In the genomic region with DNA sequence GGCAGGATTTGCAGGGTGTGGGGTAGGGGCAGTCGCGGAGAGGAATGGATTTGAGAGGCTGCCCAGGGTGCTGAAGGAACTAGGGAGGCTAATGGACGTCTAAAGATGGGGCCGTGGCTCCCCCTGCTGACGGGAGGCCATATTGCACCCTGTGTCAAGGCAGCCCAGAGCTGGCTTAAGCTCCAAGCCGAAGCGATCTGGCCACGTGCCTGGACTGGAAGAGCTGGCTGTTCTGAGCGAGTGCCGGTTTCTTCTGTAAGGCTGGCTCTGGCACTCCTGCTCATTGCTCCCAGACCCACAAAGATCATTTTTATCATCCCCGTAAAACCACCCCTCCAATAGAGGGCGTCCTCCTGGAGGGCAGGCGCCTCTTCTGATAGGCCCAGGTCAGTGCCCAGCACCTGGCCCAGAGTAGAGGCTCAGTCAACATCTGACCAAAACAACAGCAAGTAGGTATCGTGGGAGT, we compare ENCODE assay signal across 1 cellular context.
TF ChIP-seq lines count a peak whose summit lies in the region.

No MANE protein-coding gene starts in this region.

TF ChIP-seq in SK-N-SH, 30 proteins besides CTCF, POLR2A, EP300 and RAD21 (continued from another document):
- TF ChIP-seq, protein P1, sequence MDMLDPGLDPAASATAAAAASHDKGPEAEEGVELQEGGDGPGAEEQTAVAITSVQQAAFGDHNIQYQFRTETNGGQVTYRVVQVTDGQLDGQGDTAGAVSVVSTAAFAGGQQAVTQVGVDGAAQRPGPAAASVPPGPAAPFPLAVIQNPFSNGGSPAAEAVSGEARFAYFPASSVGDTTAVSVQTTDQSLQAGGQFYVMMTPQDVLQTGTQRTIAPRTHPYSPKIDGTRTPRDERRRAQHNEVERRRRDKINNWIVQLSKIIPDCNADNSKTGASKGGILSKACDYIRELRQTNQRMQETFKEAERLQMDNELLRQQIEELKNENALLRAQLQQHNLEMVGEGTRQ (IDR thresholded peaks at IDR 0.05; ENCODE audit: borderline replicate concordance, low read depth, low read length), result 0 out of 2 replicates have a peak, but pooled peaks have one; percentile 17
- TF ChIP-seq MXI1 (IDR thresholded peaks at IDR 0.05; ENCODE audit: low read depth, low read length), result peak; percentile 67; the same call in 1 of the 2 replicates
- no peak for TF ChIP-seq FOXM1 (IDR thresholded peaks at IDR 0.05; ENCODE audit: low read depth)
- TF ChIP-seq, protein P2, sequence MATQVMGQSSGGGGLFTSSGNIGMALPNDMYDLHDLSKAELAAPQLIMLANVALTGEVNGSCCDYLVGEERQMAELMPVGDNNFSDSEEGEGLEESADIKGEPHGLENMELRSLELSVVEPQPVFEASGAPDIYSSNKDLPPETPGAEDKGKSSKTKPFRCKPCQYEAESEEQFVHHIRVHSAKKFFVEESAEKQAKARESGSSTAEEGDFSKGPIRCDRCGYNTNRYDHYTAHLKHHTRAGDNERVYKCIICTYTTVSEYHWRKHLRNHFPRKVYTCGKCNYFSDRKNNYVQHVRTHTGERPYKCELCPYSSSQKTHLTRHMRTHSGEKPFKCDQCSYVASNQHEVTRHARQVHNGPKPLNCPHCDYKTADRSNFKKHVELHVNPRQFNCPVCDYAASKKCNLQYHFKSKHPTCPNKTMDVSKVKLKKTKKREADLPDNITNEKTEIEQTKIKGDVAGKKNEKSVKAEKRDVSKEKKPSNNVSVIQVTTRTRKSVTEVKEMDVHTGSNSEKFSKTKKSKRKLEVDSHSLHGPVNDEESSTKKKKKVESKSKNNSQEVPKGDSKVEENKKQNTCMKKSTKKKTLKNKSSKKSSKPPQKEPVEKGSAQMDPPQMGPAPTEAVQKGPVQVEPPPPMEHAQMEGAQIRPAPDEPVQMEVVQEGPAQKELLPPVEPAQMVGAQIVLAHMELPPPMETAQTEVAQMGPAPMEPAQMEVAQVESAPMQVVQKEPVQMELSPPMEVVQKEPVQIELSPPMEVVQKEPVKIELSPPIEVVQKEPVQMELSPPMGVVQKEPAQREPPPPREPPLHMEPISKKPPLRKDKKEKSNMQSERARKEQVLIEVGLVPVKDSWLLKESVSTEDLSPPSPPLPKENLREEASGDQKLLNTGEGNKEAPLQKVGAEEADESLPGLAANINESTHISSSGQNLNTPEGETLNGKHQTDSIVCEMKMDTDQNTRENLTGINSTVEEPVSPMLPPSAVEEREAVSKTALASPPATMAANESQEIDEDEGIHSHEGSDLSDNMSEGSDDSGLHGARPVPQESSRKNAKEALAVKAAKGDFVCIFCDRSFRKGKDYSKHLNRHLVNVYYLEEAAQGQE (IDR thresholded peaks at IDR 0.05; ENCODE audit: low read depth, low read length), result peak; percentile 69; the same call in 1 of the 2 replicates
- TF ChIP-seq, protein P3, sequence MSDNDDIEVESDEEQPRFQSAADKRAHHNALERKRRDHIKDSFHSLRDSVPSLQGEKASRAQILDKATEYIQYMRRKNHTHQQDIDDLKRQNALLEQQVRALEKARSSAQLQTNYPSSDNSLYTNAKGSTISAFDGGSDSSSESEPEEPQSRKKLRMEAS (IDR thresholded peaks at IDR 0.05; ENCODE audit: low read depth), result 0 out of 2 replicates have a peak, but pooled peaks have one; percentile 32
TF ChIP-seq in SK-N-SH: peak in this region for 6.
